In the genomic region with DNA sequence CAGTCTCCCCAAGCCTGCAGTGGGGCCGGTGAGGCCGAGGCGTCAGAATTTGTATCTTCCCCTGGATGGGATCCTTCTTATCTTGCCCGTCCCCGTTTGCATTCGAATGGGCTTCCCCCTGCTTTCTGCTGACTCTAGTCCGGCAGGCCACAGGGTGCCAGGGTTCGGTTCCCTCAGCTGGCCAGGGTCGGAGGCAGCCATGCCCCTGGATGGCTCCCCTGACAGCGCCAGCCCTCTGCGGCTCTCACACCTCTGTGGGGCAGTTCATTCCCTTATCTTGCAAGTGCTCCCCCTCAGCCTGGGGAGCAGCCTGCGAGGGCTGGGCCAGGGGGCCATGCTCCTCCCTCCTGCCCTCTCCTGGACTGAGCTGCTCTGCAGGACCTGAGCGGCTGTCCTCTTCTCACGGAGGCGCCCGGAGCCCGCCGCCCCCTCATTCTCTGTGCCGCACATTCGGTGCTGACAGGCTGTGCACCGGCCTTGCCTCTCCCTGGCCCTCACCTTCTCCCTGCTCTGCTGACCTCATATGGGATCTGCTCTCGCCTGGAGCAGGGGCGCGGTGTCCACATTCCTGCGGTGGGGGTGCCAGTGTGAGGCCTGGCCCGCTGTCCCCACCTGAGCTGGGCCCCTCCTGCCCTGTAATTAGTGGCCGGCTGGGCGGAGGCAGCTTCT, we compare ENCODE assay signal across 17 cellular contexts. TPM values are rescaled to one million over a fixed set of nuclear protein-coding genes. Genes with fewer than 3 reads are reported as not detected.
DNase-seq lines count a peak whose midpoint lies in the region; TF ChIP-seq lines count a peak whose summit lies in the region.
"Had no signal": no experiment of that assay in that cellular context is flagged by ENCODE, and none has a peak within 500 bp of the region (broad histone marks: within the 10 kb centered on the region; RNA-seq: fewer than 3 reads in every experiment).

No MANE protein-coding gene starts in this region.

- H3K4me3 ChIP-seq in BE2C (ENCODE audit: low read depth, low read length), result no peak overlapping the region
- H3K4me3 ChIP-seq in NT2/D1 (ENCODE audit: insufficient read length, low read depth), result no peak overlapping the region
- no peak overlapping the region for H3K4me3 ChIP-seq in hepatocyte
- no peak overlapping the region for H3K4me3 ChIP-seq in mesenchymal stem cell (ENCODE audit: insufficient read depth in 1 of 2, low read depth in 1 of 2, low read length in 2 of 2)
- H3K4me3 ChIP-seq: A549 had no signal

- no peak overlapping the region for H2BK120ac ChIP-seq in mesenchymal stem cell (ENCODE audit: low read depth, low read length)

- no peak overlapping the region for H2AK5ac ChIP-seq in mesenchymal stem cell (ENCODE audit: low read length, severe bottlenecking)

- no peak overlapping the region for H3K14ac ChIP-seq in mesenchymal stem cell (ENCODE audit: low read length in 2 of 2)

- H3K36me3 ChIP-seq in BE2C (peaks cover 85% of the 10 kb centered on the region), NT2/D1 (ENCODE audit: insufficient read depth, insufficient read length, low read length) (peaks cover 35% of the 10 kb centered on the region), hepatocyte (replicated peaks; ENCODE audit: insufficient read depth, low read depth) (no peaks in the 10 kb centered on the region), mesenchymal stem cell (ENCODE audit: control insufficient read depth in 1 of 2, insufficient read depth in 2 of 2, low read depth in 1 of 2, low read length in 2 of 2) (no peaks in the 10 kb centered on the region)

- no peaks in the 10 kb centered on the region for H3K79me2 ChIP-seq in hepatocyte

- DNase-seq in BE2C (no peak), NT2/D1 (ENCODE audit: low read depth, low spot score) (no peak), hepatocyte (ENCODE audit: low spot score) (peak; percentile 84), mesenchymal stem cell (no peak), NCI-H1105 treated with DMSO at 0.1 percent for 48 hours (lab: John Stamatoyannopoulos, UW) (no peak), ureter (ENCODE audit: low spot score) (no peak), immature natural killer cell (no peak)
- no peak for DNase-seq in activated CD4-positive, alpha-beta T cell treated with anti-CD3 and anti-CD28 coated beads, Interleukin-2, amount 10 ng/mL, durations not matched to agents 7 days and 5 days
- DNase-seq: amygdala; DMS79; NCI-H1417 treated with DMSO at 0.1 percent for 48 hours; psoas muscle; stimulated activated CD4-positive, alpha-beta T cell treated with anti-CD3 and anti-CD28 coated beads, Interleukin-12 subunit alpha, Interleukin-12 subunit beta, amount 100 ng/mL, for 4 hours; stimulated activated naive B cell treated with anti-CD40 and anti-IgM and Interleukin-4, amounts not matched to agents 10 μg/mL and 1 μg/mL and 100 μg/mL, for 72 hours had no signal

- no peaks in the 10 kb centered on the region for H3K36me3 Mint-ChIP-seq in activated CD4-positive, alpha-beta T cell treated with anti-CD3 and anti-CD28 coated beads, Interleukin-2, amount 10 ng/mL, durations not matched to agents 7 days and 5 days (ENCODE audit: low read depth)
- no peaks in the 10 kb centered on the region for H3K36me3 Mint-ChIP-seq in immature natural killer cell
- H3K36me3 Mint-ChIP-seq: CD14-positive monocyte; stimulated activated naive B cell treated with anti-CD40 and anti-IgM and Interleukin-4, amounts not matched to agents 10 μg/mL and 1 μg/mL and 100 μg/mL, for 72 hours had no signal

- no peaks in the 10 kb centered on the region for H3K9me3 Mint-ChIP-seq in activated CD4-positive, alpha-beta T cell treated with anti-CD3 and anti-CD28 coated beads, Interleukin-2, amount 10 ng/mL, durations not matched to agents 7 days and 5 days
- no peaks in the 10 kb centered on the region for H3K9me3 Mint-ChIP-seq in immature natural killer cell
- H3K9me3 Mint-ChIP-seq: CD14-positive monocyte; stimulated activated naive B cell treated with anti-CD40 and anti-IgM and Interleukin-4, amounts not matched to agents 10 μg/mL and 1 μg/mL and 100 μg/mL, for 72 hours; T-helper 1 cell treated with Interleukin-12 subunit alpha and Interleukin-12 subunit beta and Interleukin-4 antibody, amounts not matched to agents 30 μg/mL and 1 μg/mL, for 36 hours had no signal

- H3K4me2 ChIP-seq in hepatocyte, result peak overlapping the region; percentile 65
- H3K4me2 ChIP-seq in mesenchymal stem cell (ENCODE audit: low read length, poor library complexity, severe bottlenecking), result no peak overlapping the region
- H3K4me2 ChIP-seq: A549 had no signal

- POLR2A ChIA-PET in activated CD4-positive, alpha-beta T cell treated with anti-CD3 and anti-CD28 coated beads, Interleukin-2, amount 10 ng/mL, durations not matched to agents 7 days and 5 days (lab: Charles Lee), result no interaction called here

- no peaks in the 10 kb centered on the region for H3K4me1 Mint-ChIP-seq in activated CD4-positive, alpha-beta T cell treated with anti-CD3 and anti-CD28 coated beads, Interleukin-2, amount 10 ng/mL, durations not matched to agents 7 days and 5 days
- H3K4me1 Mint-ChIP-seq in immature natural killer cell, result no peaks in the 10 kb centered on the region
- H3K4me1 Mint-ChIP-seq: CD14-positive monocyte had no signal

- CTCF ChIA-PET in activated CD4-positive, alpha-beta T cell treated with anti-CD3 and anti-CD28 coated beads, Interleukin-2, amount 10 ng/mL, durations not matched to agents 7 days and 5 days (lab: Charles Lee), result no interaction called here

- no peaks in the 10 kb centered on the region for H4K20me1 ChIP-seq in hepatocyte (ENCODE audit: insufficient read depth, poor library complexity, severe bottlenecking)

- no peaks in the 10 kb centered on the region for H3K27me3 Mint-ChIP-seq in activated CD4-positive, alpha-beta T cell treated with anti-CD3 and anti-CD28 coated beads, Interleukin-2, amount 10 ng/mL, durations not matched to agents 7 days and 5 days
- no peaks in the 10 kb centered on the region for H3K27me3 Mint-ChIP-seq in immature natural killer cell (ENCODE audit: low read depth in 3 of 3)
- H3K27me3 Mint-ChIP-seq: stimulated activated naive B cell treated with anti-CD40 and anti-IgM and Interleukin-4, amounts not matched to agents 10 μg/mL and 1 μg/mL and 100 μg/mL, for 72 hours had no signal

- 58% methylated on average over 28 of the region's 28 CpGs for WGBS in hepatocyte (ENCODE audit: low lambda C conversion rate, missing lambda C conversion rate)
- WGBS in mesenchymal stem cell, result 78% methylated on average over 28 of the region's 28 CpGs

- H2AFZ ChIP-seq in hepatocyte (no peak overlapping the region), mesenchymal stem cell (ENCODE audit: low read depth, low read length) (no peak overlapping the region)

- H2BK5ac ChIP-seq in mesenchymal stem cell (ENCODE audit: low read depth, low read length, poor library complexity, severe bottlenecking), result no peak overlapping the region

- H3K18ac ChIP-seq in mesenchymal stem cell (ENCODE audit: low read depth in 1 of 2, low read length in 2 of 2), result no peak overlapping the region

- H3K27ac Mint-ChIP-seq in activated CD4-positive, alpha-beta T cell treated with anti-CD3 and anti-CD28 coated beads, Interleukin-2, amount 10 ng/mL, durations not matched to agents 7 days and 5 days, result no peak overlapping the region
- H3K27ac Mint-ChIP-seq in immature natural killer cell, result no peak overlapping the region
- H3K27ac Mint-ChIP-seq: CD14-positive monocyte; stimulated activated naive B cell treated with anti-CD40 and anti-IgM and Interleukin-4, amounts not matched to agents 10 μg/mL and 1 μg/mL and 100 μg/mL, for 72 hours; T-helper 1 cell treated with Interleukin-12 subunit alpha and Interleukin-12 subunit beta and Interleukin-4 antibody, amounts not matched to agents 30 μg/mL and 1 μg/mL, for 36 hours had no signal

- H3K9ac ChIP-seq in NT2/D1 (ENCODE audit: insufficient read length, low read depth), result peak overlapping the region; percentile 61
- H3K9ac ChIP-seq in mesenchymal stem cell (ENCODE audit: low read length), result no peak overlapping the region

- H4K8ac ChIP-seq in mesenchymal stem cell (ENCODE audit: low read length), result no peak overlapping the region

- no peak overlapping the region for H3K4ac ChIP-seq in mesenchymal stem cell (ENCODE audit: low read depth in 1 of 2, low read length in 2 of 2)

- H3K4me3 Mint-ChIP-seq in activated CD4-positive, alpha-beta T cell treated with anti-CD3 and anti-CD28 coated beads, Interleukin-2, amount 10 ng/mL, durations not matched to agents 7 days and 5 days, result no peak overlapping the region
- H3K4me3 Mint-ChIP-seq in immature natural killer cell, result no peak overlapping the region
- H3K4me3 Mint-ChIP-seq: CD14-positive monocyte; stimulated activated naive B cell treated with anti-CD40 and anti-IgM and Interleukin-4, amounts not matched to agents 10 μg/mL and 1 μg/mL and 100 μg/mL, for 72 hours; T-helper 1 cell treated with Interleukin-12 subunit alpha and Interleukin-12 subunit beta and Interleukin-4 antibody, amounts not matched to agents 30 μg/mL and 1 μg/mL, for 36 hours had no signal

- no peak overlapping the region for H3K23ac ChIP-seq in mesenchymal stem cell (ENCODE audit: low read length in 2 of 2)

- H2BK15ac ChIP-seq in mesenchymal stem cell (ENCODE audit: low read depth, poor library complexity, severe bottlenecking), result no peak overlapping the region

- H3K4me1 ChIP-seq in BE2C, result peaks cover 58% of the 10 kb centered on the region
- H3K4me1 ChIP-seq in NT2/D1 (ENCODE audit: insufficient read depth, insufficient read length), result peaks cover 29% of the 10 kb centered on the region
- H3K4me1 ChIP-seq in hepatocyte (ENCODE audit: insufficient read depth), result peaks cover 4% of the 10 kb centered on the region
- H3K4me1 ChIP-seq in mesenchymal stem cell (ENCODE audit: control insufficient read depth, insufficient read depth, low read depth, low read length), result no peaks in the 10 kb centered on the region
- H3K4me1 ChIP-seq: A549, psoas muscle had no signal

- H4K91ac ChIP-seq in mesenchymal stem cell (ENCODE audit: low read length), result peak overlapping the region; percentile 46

- no peaks in the 10 kb centered on the region for H3K27me3 ChIP-seq in BE2C
- H3K27me3 ChIP-seq in NT2/D1 (ENCODE audit: insufficient read depth, insufficient read length), result no peaks in the 10 kb centered on the region
- no peaks in the 10 kb centered on the region for H3K27me3 ChIP-seq in hepatocyte
- peaks cover 0 to 5% of the 10 kb centered on the region in 2 experiments for H3K27me3 ChIP-seq in mesenchymal stem cell (ENCODE audit: control insufficient read depth in 1 of 2, insufficient read depth in 1 of 2, low read length in 2 of 2)

- no peaks in the 10 kb centered on the region for H3K79me1 ChIP-seq in mesenchymal stem cell (replicated peaks; ENCODE audit: low read length, poor library complexity, severe bottlenecking)

- H3K9me3 ChIP-seq in BE2C (no peaks in the 10 kb centered on the region), NT2/D1 (ENCODE audit: insufficient read depth, low read length) (no peaks in the 10 kb centered on the region), hepatocyte (ENCODE audit: low read depth) (no peaks in the 10 kb centered on the region), mesenchymal stem cell (ENCODE audit: control insufficient read depth, low read length) (no peaks in the 10 kb centered on the region)
- H3K9me3 ChIP-seq: A549, psoas muscle had no signal

- H3K27ac ChIP-seq in hepatocyte (peak overlapping the region; percentile 75), mesenchymal stem cell (ENCODE audit: low read length, poor library complexity, severe bottlenecking) (no peak overlapping the region)
- H3K27ac ChIP-seq: A549, psoas muscle had no signal

- no peak overlapping the region for H2BK12ac ChIP-seq in mesenchymal stem cell (ENCODE audit: low read length in 2 of 2)

- H3K9me2 ChIP-seq in hepatocyte (replicated peaks; ENCODE audit: insufficient read depth), result no peaks in the 10 kb centered on the region

- TF ChIP-seq CTCF in BE2C (IDR thresholded peaks at IDR 0.05; ENCODE audit: low read depth, low read length), result peak; percentile 0; the same call in 1 of the 2 replicates
- peak; percentile 26 for TF ChIP-seq CTCF in hepatocyte (IDR thresholded peaks at IDR 0.05; ENCODE audit: poor library complexity)

RNA-seq across cellular contexts. Expression of gene KIF26A, which starts 32.8 kb away (rescaled TPM):
- 87.1 TPM for polyA plus RNA-seq in BE2C (2012; ENCODE audit: insufficient read depth, insufficient read length, low read depth)
- total RNA-seq in hepatocyte, result 5.0 and 6.1 TPM in 2 replicates
- polyA plus RNA-seq in hepatocyte, result 3.5 and 4.4 TPM in 2 replicates
- polyA plus RNA-seq in mesenchymal stem cell (2013, experiment 1 of 2), result 1.7 TPM
- polyA plus RNA-seq in mesenchymal stem cell (2013, experiment 2 of 2), result 1.7 TPM
- total RNA-seq in activated CD4-positive, alpha-beta T cell treated with anti-CD3 and anti-CD28 coated beads, Interleukin-2, amount 10 ng/mL, durations not matched to agents 7 days and 5 days, result under 1 TPM; 0.35 to 0.50 TPM
- 6.1 TPM for total RNA-seq in ureter
- polyA plus RNA-seq in immature natural killer cell, result not detected
- polyA plus RNA-seq: CD14-positive monocyte had no signal
